In the genomic region with DNA sequence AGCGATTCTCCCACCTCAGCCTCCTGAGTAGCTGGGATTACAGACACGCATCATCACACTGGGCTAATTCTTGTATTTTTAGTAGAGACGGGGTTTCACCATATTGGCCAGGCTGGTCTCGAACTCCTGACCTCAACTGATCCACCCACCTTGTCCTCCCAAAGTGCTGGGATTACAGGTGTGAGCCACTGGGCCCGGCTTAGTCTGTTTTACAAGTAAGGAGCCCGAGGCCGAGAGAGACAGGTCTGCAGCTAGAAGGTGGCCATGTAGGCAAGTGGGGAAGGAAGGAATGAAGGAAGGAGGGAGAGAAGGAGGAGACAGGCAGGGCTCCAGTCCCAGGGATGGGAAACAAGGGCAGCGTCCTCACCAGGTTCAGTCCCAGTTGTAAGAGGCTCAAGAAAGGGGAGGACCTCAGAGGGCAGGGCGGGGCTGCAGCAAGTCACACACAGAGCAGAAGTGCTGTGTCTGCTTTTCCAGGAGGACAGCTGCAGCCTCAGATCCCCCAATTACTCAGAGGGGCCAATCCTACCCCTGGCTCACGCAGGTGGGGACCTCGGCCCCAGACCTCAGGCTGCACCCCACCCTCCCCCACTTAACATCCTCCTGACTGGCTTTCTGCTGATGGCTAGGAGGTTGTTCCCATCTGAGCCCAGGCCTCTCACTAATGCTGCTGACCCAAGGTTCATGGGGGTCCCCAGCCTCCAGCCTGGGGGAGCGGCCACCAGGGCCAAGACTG, we compare ENCODE assay signal across 2 cellular contexts.
TF ChIP-seq lines count a peak whose summit lies in the region.

No MANE protein-coding gene starts in this region.

TF ChIP-seq in endothelial cell of umbilical vein, 7 proteins besides CTCF, POLR2A, EP300 and RAD21:
- TF ChIP-seq EZH2 (IDR thresholded peaks at IDR 0.05; ENCODE audit: borderline replicate concordance, low read depth, low read length, severe bottlenecking) (no peak), JUN (IDR thresholded peaks at IDR 0.05; ENCODE audit: borderline replicate concordance, insufficient read depth, insufficient read length, low read depth) (no peak), FOS (IDR thresholded peaks at IDR 0.05; ENCODE audit: borderline replicate concordance, insufficient read depth, low read length) (no peak), POLR2AphosphoS5 (IDR thresholded peaks at IDR 0.05; ENCODE audit: insufficient read depth, low read depth, low read length) (no peak), MYC (IDR thresholded peaks at IDR 0.05; ENCODE audit: low read depth, low read length) (no peak)
- TF ChIP-seq, protein P1, sequence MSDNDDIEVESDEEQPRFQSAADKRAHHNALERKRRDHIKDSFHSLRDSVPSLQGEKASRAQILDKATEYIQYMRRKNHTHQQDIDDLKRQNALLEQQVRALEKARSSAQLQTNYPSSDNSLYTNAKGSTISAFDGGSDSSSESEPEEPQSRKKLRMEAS (IDR thresholded peaks at IDR 0.05; ENCODE audit: insufficient read depth, insufficient read length): no peak

TF ChIP-seq in HepG2, 621 proteins besides CTCF, POLR2A, EP300 and RAD21:
- TF ChIP-seq ZNF17 (CRISPR knock-in tag; IDR thresholded peaks at IDR 0.05): no peak
- no peak for TF ChIP-seq ZNF816 (CRISPR knock-in tag; IDR thresholded peaks at IDR 0.05; ENCODE audit: borderline replicate concordance)
- TF ChIP-seq, protein P2, sequence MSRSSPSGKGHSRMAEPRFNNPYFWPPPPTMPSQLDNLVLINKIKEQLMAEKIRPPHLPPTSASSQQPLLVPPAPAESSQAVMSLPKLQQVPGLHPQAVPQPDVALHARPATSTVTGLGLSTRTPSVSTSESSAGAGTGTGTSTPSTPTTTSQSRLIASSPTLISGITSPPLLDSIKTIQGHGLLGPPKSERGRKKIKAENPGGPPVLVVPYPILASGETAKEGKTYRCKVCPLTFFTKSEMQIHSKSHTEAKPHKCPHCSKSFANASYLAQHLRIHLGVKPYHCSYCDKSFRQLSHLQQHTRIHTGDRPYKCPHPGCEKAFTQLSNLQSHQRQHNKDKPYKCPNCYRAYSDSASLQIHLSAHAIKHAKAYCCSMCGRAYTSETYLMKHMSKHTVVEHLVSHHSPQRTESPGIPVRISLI (CRISPR knock-in tag; IDR thresholded peaks at IDR 0.05; ENCODE audit: borderline replicate concordance): no peak
- TF ChIP-seq ZSCAN25 (CRISPR knock-in tag; IDR thresholded peaks at IDR 0.05): no peak
- TF ChIP-seq, protein P3, sequence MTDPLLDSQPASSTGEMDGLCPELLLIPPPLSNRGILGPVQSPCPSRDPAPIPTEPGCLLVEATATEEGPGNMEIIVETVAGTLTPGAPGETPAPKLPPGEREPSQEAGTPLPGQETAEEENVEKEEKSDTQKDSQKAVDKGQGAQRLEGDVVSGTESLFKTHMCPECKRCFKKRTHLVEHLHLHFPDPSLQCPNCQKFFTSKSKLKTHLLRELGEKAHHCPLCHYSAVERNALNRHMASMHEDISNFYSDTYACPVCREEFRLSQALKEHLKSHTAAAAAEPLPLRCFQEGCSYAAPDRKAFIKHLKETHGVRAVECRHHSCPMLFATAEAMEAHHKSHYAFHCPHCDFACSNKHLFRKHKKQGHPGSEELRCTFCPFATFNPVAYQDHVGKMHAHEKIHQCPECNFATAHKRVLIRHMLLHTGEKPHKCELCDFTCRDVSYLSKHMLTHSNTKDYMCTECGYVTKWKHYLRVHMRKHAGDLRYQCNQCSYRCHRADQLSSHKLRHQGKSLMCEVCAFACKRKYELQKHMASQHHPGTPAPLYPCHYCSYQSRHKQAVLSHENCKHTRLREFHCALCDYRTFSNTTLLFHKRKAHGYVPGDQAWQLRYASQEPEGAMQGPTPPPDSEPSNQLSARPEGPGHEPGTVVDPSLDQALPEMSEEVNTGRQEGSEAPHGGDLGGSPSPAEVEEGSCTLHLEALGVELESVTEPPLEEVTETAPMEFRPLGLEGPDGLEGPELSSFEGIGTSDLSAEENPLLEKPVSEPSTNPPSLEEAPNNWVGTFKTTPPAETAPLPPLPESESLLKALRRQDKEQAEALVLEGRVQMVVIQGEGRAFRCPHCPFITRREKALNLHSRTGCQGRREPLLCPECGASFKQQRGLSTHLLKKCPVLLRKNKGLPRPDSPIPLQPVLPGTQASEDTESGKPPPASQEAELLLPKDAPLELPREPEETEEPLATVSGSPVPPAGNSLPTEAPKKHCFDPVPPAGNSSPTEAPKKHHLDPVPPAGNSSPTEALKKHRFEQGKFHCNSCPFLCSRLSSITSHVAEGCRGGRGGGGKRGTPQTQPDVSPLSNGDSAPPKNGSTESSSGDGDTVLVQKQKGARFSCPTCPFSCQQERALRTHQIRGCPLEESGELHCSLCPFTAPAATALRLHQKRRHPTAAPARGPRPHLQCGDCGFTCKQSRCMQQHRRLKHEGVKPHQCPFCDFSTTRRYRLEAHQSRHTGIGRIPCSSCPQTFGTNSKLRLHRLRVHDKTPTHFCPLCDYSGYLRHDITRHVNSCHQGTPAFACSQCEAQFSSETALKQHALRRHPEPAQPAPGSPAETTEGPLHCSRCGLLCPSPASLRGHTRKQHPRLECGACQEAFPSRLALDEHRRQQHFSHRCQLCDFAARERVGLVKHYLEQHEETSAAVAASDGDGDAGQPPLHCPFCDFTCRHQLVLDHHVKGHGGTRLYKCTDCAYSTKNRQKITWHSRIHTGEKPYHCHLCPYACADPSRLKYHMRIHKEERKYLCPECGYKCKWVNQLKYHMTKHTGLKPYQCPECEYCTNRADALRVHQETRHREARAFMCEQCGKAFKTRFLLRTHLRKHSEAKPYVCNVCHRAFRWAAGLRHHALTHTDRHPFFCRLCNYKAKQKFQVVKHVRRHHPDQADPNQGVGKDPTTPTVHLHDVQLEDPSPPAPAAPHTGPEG (CRISPR knock-in tag; IDR thresholded peaks at IDR 0.05): no peak
- no peak for TF ChIP-seq ZNF263 (CRISPR knock-in tag; IDR thresholded peaks at IDR 0.05)
- TF ChIP-seq HOXA3 (CRISPR knock-in tag; IDR thresholded peaks at IDR 0.05): no peak
- TF ChIP-seq, protein P4, sequence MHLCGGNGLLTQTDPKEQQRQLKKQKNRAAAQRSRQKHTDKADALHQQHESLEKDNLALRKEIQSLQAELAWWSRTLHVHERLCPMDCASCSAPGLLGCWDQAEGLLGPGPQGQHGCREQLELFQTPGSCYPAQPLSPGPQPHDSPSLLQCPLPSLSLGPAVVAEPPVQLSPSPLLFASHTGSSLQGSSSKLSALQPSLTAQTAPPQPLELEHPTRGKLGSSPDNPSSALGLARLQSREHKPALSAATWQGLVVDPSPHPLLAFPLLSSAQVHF (CRISPR knock-in tag; IDR thresholded peaks at IDR 0.05): no peak
- TF ChIP-seq GLI4 (CRISPR knock-in tag; IDR thresholded peaks at IDR 0.05; ENCODE audit: borderline replicate concordance): no peak
- TF ChIP-seq, protein P5, sequence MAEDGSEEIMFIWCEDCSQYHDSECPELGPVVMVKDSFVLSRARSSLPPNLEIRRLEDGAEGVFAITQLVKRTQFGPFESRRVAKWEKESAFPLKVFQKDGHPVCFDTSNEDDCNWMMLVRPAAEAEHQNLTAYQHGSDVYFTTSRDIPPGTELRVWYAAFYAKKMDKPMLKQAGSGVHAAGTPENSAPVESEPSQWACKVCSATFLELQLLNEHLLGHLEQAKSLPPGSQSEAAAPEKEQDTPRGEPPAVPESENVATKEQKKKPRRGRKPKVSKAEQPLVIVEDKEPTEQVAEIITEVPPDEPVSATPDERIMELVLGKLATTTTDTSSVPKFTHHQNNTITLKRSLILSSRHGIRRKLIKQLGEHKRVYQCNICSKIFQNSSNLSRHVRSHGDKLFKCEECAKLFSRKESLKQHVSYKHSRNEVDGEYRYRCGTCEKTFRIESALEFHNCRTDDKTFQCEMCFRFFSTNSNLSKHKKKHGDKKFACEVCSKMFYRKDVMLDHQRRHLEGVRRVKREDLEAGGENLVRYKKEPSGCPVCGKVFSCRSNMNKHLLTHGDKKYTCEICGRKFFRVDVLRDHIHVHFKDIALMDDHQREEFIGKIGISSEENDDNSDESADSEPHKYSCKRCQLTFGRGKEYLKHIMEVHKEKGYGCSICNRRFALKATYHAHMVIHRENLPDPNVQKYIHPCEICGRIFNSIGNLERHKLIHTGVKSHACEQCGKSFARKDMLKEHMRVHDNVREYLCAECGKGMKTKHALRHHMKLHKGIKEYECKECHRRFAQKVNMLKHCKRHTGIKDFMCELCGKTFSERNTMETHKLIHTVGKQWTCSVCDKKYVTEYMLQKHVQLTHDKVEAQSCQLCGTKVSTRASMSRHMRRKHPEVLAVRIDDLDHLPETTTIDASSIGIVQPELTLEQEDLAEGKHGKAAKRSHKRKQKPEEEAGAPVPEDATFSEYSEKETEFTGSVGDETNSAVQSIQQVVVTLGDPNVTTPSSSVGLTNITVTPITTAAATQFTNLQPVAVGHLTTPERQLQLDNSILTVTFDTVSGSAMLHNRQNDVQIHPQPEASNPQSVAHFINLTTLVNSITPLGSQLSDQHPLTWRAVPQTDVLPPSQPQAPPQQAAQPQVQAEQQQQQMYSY (CRISPR knock-in tag; IDR thresholded peaks at IDR 0.05): no peak
